In the genomic region with DNA sequence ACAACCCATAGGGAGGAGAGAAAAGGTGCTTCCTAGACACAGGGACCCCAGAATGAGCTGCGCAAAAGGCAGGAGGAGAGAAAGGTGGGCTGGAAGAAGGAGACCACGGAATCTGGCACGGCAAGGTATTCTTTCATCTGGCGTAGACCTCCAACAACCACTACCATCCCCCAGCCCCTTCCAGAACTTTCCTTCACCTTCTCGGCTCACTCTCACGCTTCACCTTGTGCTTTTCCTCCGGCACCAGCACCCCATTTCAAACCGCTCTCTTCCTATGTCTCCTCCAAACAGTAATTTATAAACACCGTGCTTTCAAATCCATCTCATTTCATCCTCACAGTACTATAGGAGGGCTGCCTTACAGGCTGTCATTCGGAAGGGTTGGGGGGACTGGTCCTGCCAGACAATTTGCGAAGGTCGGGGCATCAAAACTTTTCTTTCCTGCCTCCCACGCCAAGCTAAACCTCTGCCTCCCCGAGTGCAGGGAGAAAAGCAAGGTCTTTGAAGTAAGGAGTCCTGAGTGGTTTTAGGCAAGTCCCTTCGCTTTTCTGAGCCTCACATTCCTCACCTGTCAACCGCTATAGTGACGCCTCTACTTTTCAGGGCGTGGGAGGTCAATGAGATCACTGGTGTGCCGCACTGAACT, we compare ENCODE assay signal across 8 cellular contexts. TPM values are rescaled to one million over a fixed set of nuclear protein-coding genes. Genes with fewer than 3 reads are reported as not detected.
A peak's percentile ranks its signal among the peaks of the same experiment; 100 is the strongest.
DNase-seq lines count a peak whose midpoint lies in the region; ATAC-seq and TF ChIP-seq lines count a peak whose summit lies in the region.

No MANE protein-coding gene starts in this region.

- no peaks in the 10 kb centered on the region for H3K27me3 ChIP-seq in lower lobe of right lung (ENCODE audit: low read depth)

- H3K27ac ChIP-seq in angular gyrus (ENCODE audit: low read depth, low read length) (peak overlapping the region; percentile 83), lower lobe of right lung (peak overlapping the region; percentile 75), urinary bladder (ENCODE audit: low read depth) (peak overlapping the region; percentile 53)

- peaks cover 32% of the 10 kb centered on the region for H3K4me1 ChIP-seq in lower lobe of right lung
- peaks cover 2% of the 10 kb centered on the region for H3K4me1 ChIP-seq in urinary bladder (ENCODE audit: insufficient read depth)

- intact Hi-C loops in lower lobe of right lung (cut with DNase I) = no loop called here

- H3K36me3 ChIP-seq in lower lobe of right lung = no peaks in the 10 kb centered on the region
- no peaks in the 10 kb centered on the region for H3K36me3 ChIP-seq in urinary bladder (ENCODE audit: insufficient read depth)

- no peak for TF ChIP-seq CTCF in lower lobe of right lung (IDR thresholded peaks at IDR 0.05)

- WGBS in urinary bladder = 31% methylated on average over 19 of the region's 19 CpGs

- ATAC-seq in lower lobe of right lung = no peak

- H3K9me3 ChIP-seq in lower lobe of right lung = no peaks in the 10 kb centered on the region

- DNase-seq in stimulated activated CD4-positive, alpha-beta T cell treated with anti-CD3 and anti-CD28 coated beads, Interleukin-2, amount 100 ng/mL, for 4 hours (ENCODE audit: low read depth) = peak; percentile 84
- DNase-seq in stimulated activated CD4-positive, alpha-beta T cell treated with anti-CD3 and anti-CD28 coated beads, Interleukin-1b, Interleukin-23, amount 100 ng/mL, for 48 hours = no peak
- DNase-seq in lower lobe of right lung (no peak), NOMO-1 treated with DMSO at 0.1 percent for 48 hours (lab: John Stamatoyannopoulos, UW; ENCODE audit: unreplicated experiment) (no peak), occipital lobe (lab: John Stamatoyannopoulos, UW) (no peak), NCI-H2081 (lab: John Stamatoyannopoulos, UW) (no peak)

- peak overlapping the region; percentile 95 for H3K4me3 ChIP-seq in lower lobe of right lung
- peak overlapping the region; percentile 84 for H3K4me3 ChIP-seq in urinary bladder (ENCODE audit: low read depth, low read length)

RNA-seq across cellular contexts. Expression of a gene that starts 0.9 kb away (rescaled TPM):
- total RNA-seq in lower lobe of right lung = 10.4 TPM
- 6.2 TPM for total RNA-seq in urinary bladder
- polyA plus RNA-seq in urinary bladder = 6.7 TPM
- total RNA-seq in occipital lobe = 6.4 TPM

RNA-seq across cellular contexts. Expression of a gene that starts 1.2 kb away (rescaled TPM):
- 6.8 TPM for total RNA-seq in lower lobe of right lung
- 7.3 TPM for total RNA-seq in urinary bladder
- polyA plus RNA-seq in urinary bladder = 7.8 TPM
- total RNA-seq in occipital lobe = 10.8 TPM

RNA-seq across cellular contexts. Expression of a gene that starts 48.1 kb away (rescaled TPM):
- total RNA-seq in lower lobe of right lung (32.6 TPM), urinary bladder (42.4 TPM), occipital lobe (55.2 TPM)
- 22.7 TPM for polyA plus RNA-seq in urinary bladder
